Comparison of ENCODE assay signal across 13 cellular contexts in genomic region chr12:19712041-19712440, GRCh38.
DNase-seq lines count a peak whose midpoint lies in the region; ATAC-seq and TF ChIP-seq lines count a peak whose summit lies in the region.
"Had no signal": no experiment of that assay in that cellular context is flagged by ENCODE, and none has a peak within 500 bp of the region (broad histone marks: within the 10 kb centered on the region; RNA-seq: fewer than 3 reads in every experiment).

No MANE protein-coding gene starts in this region.

- DNase-seq in EL (peak; percentile 82), NOMO-1 treated with DMSO at 0.1 percent for 48 hours (lab: John Stamatoyannopoulos, UW; ENCODE audit: unreplicated experiment) (peak; percentile 76), dermis microvascular lymphatic vessel endothelial cell (ENCODE audit: low read depth in 2 of 2) (peak; percentile 45 to 88), sciatic nerve (ENCODE audit: low spot score) (no peak), GM20000 (ENCODE audit: low spot score) (no peak), NCI-H1417 (lab: John Stamatoyannopoulos, UW) (no peak), substantia nigra (lab: John Stamatoyannopoulos, UW) (no peak)
- DNase-seq: activated CD4-positive, alpha-beta T cell treated with anti-CD3 and anti-CD28 coated beads, Interleukin-2, amount 10 ng/mL, durations not matched to agents 7 days and 5 days; amygdala; NCI-H1105 treated with DMSO at 0.1 percent for 48 hours; stimulated activated CD4-positive, alpha-beta T cell treated with anti-CD3 and anti-CD28 coated beads, Interleukin-4, amount 100 ng/mL, for 4 hours had no signal

- ATAC-seq in sciatic nerve = peak; percentile 56
- ATAC-seq in GM19035 (IDR thresholded peaks at IDR 0.05; ENCODE audit: unreplicated experiment) = no peak
- ATAC-seq: Panc1 had no signal

- TF ChIP-seq CTCF in GM20000 (IDR thresholded peaks at IDR 0.05; ENCODE audit: extremely low read depth, missing control alignments) = no peak

- no peak overlapping the region for H3K27ac ChIP-seq in substantia nigra (ENCODE audit: low read depth, low read length, poor library complexity, severe bottlenecking)

- intact Hi-C loops in sciatic nerve (cut with DNase I) = no loop called here

Comparison
In these comparisons a context has a peak if more than half of its experiments do, and no peak if none do; other contexts are left out.
1. DNase-seq: peak in EL (single experiment), NOMO-1 treated with DMSO at 0.1 percent for 48 hours (single experiment) and dermis microvascular lymphatic vessel endothelial cell (2 of 2); none in sciatic nerve (single experiment), GM20000 (single experiment), NCI-H1417 (0 of 3) and substantia nigra (0 of 49).